In genomic region chr1:51222809-51223208, GRCh38 we compare ENCODE assay signal across 10 cellular contexts.
"Had no signal": no experiment of that assay in that cellular context is flagged by ENCODE, and none has a peak within 500 bp of the region (broad histone marks: within the 10 kb centered on the region; RNA-seq: fewer than 3 reads in every experiment).

No MANE protein-coding gene starts in this region.

- H3K4me3 Mint-ChIP-seq: H9, HFFc6 had no signal

- FAIRE-seq: H1, H54 had no signal

- H3K9me3 ChIP-seq: HAP-1 had no signal

- H3K9me3 Mint-ChIP-seq: H9 had no signal

- H3K27ac ChIP-seq: GM23248 had no signal

- DNase-seq: GM23248, GOT3, H7, H9, HCEC 1CT, HFFc6 had no signal

- H3K36me3 ChIP-seq: HAP-1 had no signal

- H2AFZ ChIP-seq: GM23248 had no signal

- H3K4me3 ChIP-seq: GM23248, HAP-1 had no signal

- H3K27ac Mint-ChIP-seq: H9, HFFc6 had no signal

- ATAC-seq: HCT116 had no signal

- H3K9ac ChIP-seq: GM23248 had no signal
